19 cellular contexts compared by ENCODE assay signal in the genomic region with DNA sequence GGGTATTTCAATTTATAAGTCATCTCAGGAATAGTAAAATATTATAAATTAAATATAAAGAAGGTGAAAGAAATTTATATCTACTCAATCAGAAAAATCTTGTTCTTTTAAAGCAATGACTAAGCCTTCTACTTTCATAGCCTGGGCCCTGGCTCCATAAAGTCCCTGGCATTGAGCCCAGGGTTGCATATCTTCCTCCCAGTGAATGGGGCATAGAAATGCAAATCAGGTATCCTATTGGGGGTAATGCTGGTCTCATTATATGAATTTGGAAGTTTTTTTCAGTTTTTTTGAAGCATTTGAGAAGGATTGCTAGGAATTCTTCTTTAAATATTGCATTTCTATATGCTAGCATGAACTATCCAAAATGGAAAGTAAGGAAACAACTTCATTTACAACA.
"Had no signal": no experiment of that assay in that cellular context is flagged by ENCODE, and none has a peak within 500 bp of the region (broad histone marks: within the 10 kb centered on the region; RNA-seq: fewer than 3 reads in every experiment).

No MANE protein-coding gene starts in this region.

- H3K4me1 ChIP-seq: foreskin keratinocyte, left lung, thyroid gland had no signal

- DNase-seq: activated CD4-positive, alpha-beta memory T cell treated with anti-CD3 and anti-CD28 coated beads, Interleukin-2, amount 10 ng/mL, durations not matched to agents 7 days and 5 days; activated CD4-positive, alpha-beta T cell treated with anti-CD3 and anti-CD28 coated beads for 48 hours; activated CD4-positive, CD25-positive, alpha-beta regulatory T cell; activated CD8-positive, alpha-beta memory T cell treated with anti-CD3 and anti-CD28 coated beads, Interleukin-2, amount 10 ng/mL, durations not matched to agents 7 days and 5 days; activated naive CD4-positive, alpha-beta T cell; central memory CD4-positive, alpha-beta T cell; dorsolateral prefrontal cortex; endodermal cell; foreskin keratinocyte; glutamatergic neuron; left lung; occipital lobe; stimulated activated CD4-positive, alpha-beta T cell treated with anti-CD3 and anti-CD28 coated beads, Interleukin-12 subunit alpha, Interleukin-12 subunit beta, amount 100 ng/mL, for 4 hours; stimulated activated CD4-positive, alpha-beta T cell treated with anti-CD3 and anti-CD28 coated beads, Interleukin-1b, Interleukin-23, amount 100 ng/mL, for 48 hours; stimulated activated CD8-positive, alpha-beta memory T cell treated with anti-CD3 and anti-CD28 coated beads, Interleukin-4, amount 100 ng/mL, for 48 hours; stimulated activated naive CD4-positive, alpha-beta T cell; T-helper 9 cell; thyroid gland had no signal

- ATAC-seq: activated CD8-positive, alpha-beta memory T cell treated with anti-CD3 and anti-CD28 coated beads, Interleukin-2, amount 10 ng/mL, durations not matched to agents 7 days and 5 days; foreskin keratinocyte; left lung had no signal

- H3K27ac ChIP-seq: dorsolateral prefrontal cortex, epithelial cell of prostate, foreskin keratinocyte, left lung, thyroid gland had no signal

- H3K9me3 ChIP-seq: thyroid gland had no signal

- H3K4me3 ChIP-seq: dorsolateral prefrontal cortex, left lung, thyroid gland had no signal

- H3K27me3 ChIP-seq: foreskin keratinocyte, left lung, thyroid gland had no signal

- H3K36me3 ChIP-seq: left lung, thyroid gland had no signal
